Comparison of ENCODE assay signal across 1 cellular context in the genomic region with DNA sequence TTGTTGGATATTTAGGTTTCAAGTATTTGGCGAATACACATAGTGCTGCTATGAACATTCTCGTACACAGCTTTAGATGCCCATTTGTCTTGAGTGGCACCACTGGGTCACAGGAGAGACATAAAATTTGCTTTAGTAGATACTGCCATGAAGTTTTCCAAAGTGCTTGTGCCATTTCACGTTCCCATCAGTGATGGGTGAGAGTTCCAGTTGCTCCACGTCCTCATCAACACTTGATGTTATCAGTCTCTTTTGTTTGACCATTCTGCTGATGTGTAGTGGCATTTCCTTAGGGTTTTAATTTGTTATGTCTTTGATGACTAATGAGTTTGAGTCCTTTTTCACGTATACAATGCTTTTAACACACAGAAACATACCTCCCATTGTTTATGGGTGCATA.
A peak's percentile ranks its signal among the peaks of the same experiment; 100 is the strongest.
TF ChIP-seq lines count a peak whose summit lies in the region.

No MANE protein-coding gene starts in this region.

TF ChIP-seq in HEK293, 187 proteins besides CTCF, POLR2A, EP300 and RAD21 (continued from another document):
- TF ChIP-seq, protein P1, sequence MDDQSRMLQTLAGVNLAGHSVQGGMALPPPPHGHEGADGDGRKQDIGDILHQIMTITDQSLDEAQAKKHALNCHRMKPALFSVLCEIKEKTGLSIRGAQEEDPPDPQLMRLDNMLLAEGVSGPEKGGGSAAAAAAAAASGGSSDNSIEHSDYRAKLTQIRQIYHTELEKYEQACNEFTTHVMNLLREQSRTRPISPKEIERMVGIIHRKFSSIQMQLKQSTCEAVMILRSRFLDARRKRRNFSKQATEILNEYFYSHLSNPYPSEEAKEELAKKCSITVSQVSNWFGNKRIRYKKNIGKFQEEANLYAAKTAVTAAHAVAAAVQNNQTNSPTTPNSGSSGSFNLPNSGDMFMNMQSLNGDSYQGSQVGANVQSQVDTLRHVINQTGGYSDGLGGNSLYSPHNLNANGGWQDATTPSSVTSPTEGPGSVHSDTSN (CRISPR knock-in tag; IDR thresholded peaks at IDR 0.05) = no peak
- TF ChIP-seq ZNF184 (tag by site-specific recombination; IDR thresholded peaks at IDR 0.05) (no peak), SETDB1 (IDR thresholded peaks at IDR 0.05; ENCODE audit: insufficient read length, low read length) (peak; percentile 89), TRIM28 (IDR thresholded peaks at IDR 0.05; ENCODE audit: borderline replicate concordance, low read length) (peak; percentile 80; the same call in 1 of the 2 replicates), FEZF1 (tag by site-specific recombination; IDR thresholded peaks at IDR 0.05) (no peak)
- TF ChIP-seq, protein P2, sequence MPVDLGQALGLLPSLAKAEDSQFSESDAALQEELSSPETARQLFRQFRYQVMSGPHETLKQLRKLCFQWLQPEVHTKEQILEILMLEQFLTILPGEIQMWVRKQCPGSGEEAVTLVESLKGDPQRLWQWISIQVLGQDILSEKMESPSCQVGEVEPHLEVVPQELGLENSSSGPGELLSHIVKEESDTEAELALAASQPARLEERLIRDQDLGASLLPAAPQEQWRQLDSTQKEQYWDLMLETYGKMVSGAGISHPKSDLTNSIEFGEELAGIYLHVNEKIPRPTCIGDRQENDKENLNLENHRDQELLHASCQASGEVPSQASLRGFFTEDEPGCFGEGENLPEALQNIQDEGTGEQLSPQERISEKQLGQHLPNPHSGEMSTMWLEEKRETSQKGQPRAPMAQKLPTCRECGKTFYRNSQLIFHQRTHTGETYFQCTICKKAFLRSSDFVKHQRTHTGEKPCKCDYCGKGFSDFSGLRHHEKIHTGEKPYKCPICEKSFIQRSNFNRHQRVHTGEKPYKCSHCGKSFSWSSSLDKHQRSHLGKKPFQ (tag by site-specific recombination; IDR thresholded peaks at IDR 0.05) = no peak
- TF ChIP-seq, protein P3, sequence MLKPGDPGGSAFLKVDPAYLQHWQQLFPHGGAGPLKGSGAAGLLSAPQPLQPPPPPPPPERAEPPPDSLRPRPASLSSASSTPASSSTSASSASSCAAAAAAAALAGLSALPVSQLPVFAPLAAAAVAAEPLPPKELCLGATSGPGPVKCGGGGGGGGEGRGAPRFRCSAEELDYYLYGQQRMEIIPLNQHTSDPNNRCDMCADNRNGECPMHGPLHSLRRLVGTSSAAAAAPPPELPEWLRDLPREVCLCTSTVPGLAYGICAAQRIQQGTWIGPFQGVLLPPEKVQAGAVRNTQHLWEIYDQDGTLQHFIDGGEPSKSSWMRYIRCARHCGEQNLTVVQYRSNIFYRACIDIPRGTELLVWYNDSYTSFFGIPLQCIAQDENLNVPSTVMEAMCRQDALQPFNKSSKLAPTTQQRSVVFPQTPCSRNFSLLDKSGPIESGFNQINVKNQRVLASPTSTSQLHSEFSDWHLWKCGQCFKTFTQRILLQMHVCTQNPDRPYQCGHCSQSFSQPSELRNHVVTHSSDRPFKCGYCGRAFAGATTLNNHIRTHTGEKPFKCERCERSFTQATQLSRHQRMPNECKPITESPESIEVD (tag by site-specific recombination; IDR thresholded peaks at IDR 0.05) = no peak
